Comparison of ENCODE assay signal across 18 cellular contexts in genomic region chr6:132648828-132649227, GRCh38. TPM values are rescaled to one million over a fixed set of nuclear protein-coding genes. Genes with fewer than 3 reads are reported as not detected.
A peak's percentile ranks its signal among the peaks of the same experiment; 100 is the strongest.
DNase-seq lines count a peak whose midpoint lies in the region; ATAC-seq and TF ChIP-seq lines count a peak whose summit lies in the region.
"Had no signal": no experiment of that assay in that cellular context is flagged by ENCODE, and none has a peak within 500 bp of the region (broad histone marks: within the 10 kb centered on the region; RNA-seq: fewer than 3 reads in every experiment).

No MANE protein-coding gene starts in this region.

- POLR2A ChIA-PET in PC-3 (lab: Charles Lee; ENCODE audit: unreplicated experiment), result no interaction called here

- H3K4me3 ChIP-seq in Loucy (ENCODE audit: low read length, poor library complexity, severe bottlenecking), result no peak overlapping the region
- no peak overlapping the region for H3K4me3 ChIP-seq in PC-3 (ENCODE audit: low read length)
- H3K4me3 ChIP-seq: A549 had no signal

- H3F3A ChIP-seq in Loucy (ENCODE audit: low read depth) (no peaks in the 10 kb centered on the region; the same call in 1 of the 2 replicates), PC-3 (ENCODE audit: low read length, unreplicated experiment) (no peaks in the 10 kb centered on the region)

- H2AFZ ChIP-seq in Loucy (ENCODE audit: low read length) (no peak overlapping the region), PC-3 (ENCODE audit: low read length) (no peak overlapping the region)

- TF ChIP-seq CTCF in 22Rv1 (IDR thresholded peaks at IDR 0.05) (no peak), Loucy (conservative IDR thresholded peaks at IDR 0.05; ENCODE audit: low read length) (no peak), PC-3 (conservative IDR thresholded peaks at IDR 0.05; ENCODE audit: low read depth, low read length) (no peak)

- DNase-seq in PC-3, result peak; percentile 5
- DNase-seq in fibroblast of peridontal ligament (ENCODE audit: extremely low read depth), result peak; percentile 29
- DNase-seq in NCI-H774 (lab: John Stamatoyannopoulos, UW), result no peak
- no peak for DNase-seq in amygdala (lab: John Stamatoyannopoulos, UW)
- no peak for DNase-seq in dedifferentiated amniotic fluid mesenchymal stem cell (ENCODE audit: extremely low spot score)
- DNase-seq in activated CD4-positive, CD25-positive, alpha-beta regulatory T cell (lab: John Stamatoyannopoulos, UW), result no peak
- DNase-seq: NCI-H1092; NCI-H1436; NCI-H2029; NCI-H2227 treated with DMSO at 0.1 percent for 48 hours; NCI-H510A; NK-92 treated with Interleukin-12 subunit alpha and Interleukin-12 subunit beta, amount 100 ng/mL, for 24 hours; SHP77 had no signal

- H3K27me3 ChIP-seq in Loucy (ENCODE audit: insufficient read depth, low read length, poor library complexity, severe bottlenecking) (no peaks in the 10 kb centered on the region), PC-3 (ENCODE audit: low read length) (no peaks in the 10 kb centered on the region)

- H3K4me2 ChIP-seq in Loucy (ENCODE audit: low read depth, low read length, poor library complexity, severe bottlenecking) (peak overlapping the region; percentile 53), PC-3 (ENCODE audit: low read length) (peak overlapping the region; percentile 10; the same call in 1 of the 2 replicates)
- H3K4me2 ChIP-seq: A549 had no signal

- CTCF ChIA-PET in PC-3 (lab: Charles Lee), result no interaction called here

- no peaks in the 10 kb centered on the region for H3K9me2 ChIP-seq in Loucy (replicated peaks; ENCODE audit: low read depth, low read length)
- H3K9me2 ChIP-seq in PC-3 (replicated peaks; ENCODE audit: low read length), result no peaks in the 10 kb centered on the region

- intact Hi-C loops in PC-3 (cut with micrococcal nuclease), result loop anchor here (2.0 kb wide), 1 partner anchor 38 kb away; no protein-coding TSS in a partner anchor

- H3K9ac ChIP-seq in Loucy (ENCODE audit: low read depth, low read length, poor library complexity, severe bottlenecking) (no peak overlapping the region), PC-3 (ENCODE audit: low read length) (no peak overlapping the region)

- H4K20me1 ChIP-seq in Loucy (ENCODE audit: insufficient read depth, low read length, poor library complexity, severe bottlenecking) (no peaks in the 10 kb centered on the region), PC-3 (ENCODE audit: low read length) (no peaks in the 10 kb centered on the region)

- H3K79me2 ChIP-seq in Loucy (ENCODE audit: insufficient read depth, low read length) (no peaks in the 10 kb centered on the region), PC-3 (ENCODE audit: low read length) (no peaks in the 10 kb centered on the region)

- ATAC-seq in PC-3, result no peak
- ATAC-seq: A549 had no signal

- H3K4me1 ChIP-seq in Loucy (ENCODE audit: insufficient read depth, low read length, poor library complexity, severe bottlenecking), result peaks cover 33% of the 10 kb centered on the region
- H3K4me1 ChIP-seq in PC-3 (ENCODE audit: insufficient read depth, low read length), result peaks cover 15% of the 10 kb centered on the region
- H3K4me1 ChIP-seq: A549 had no signal

- BruUV-seq in PC-3 (replicated peaks; lab: Mats Ljungman, UMichigan), result no TSS peak

- H3K9me3 ChIP-seq in Loucy (ENCODE audit: insufficient read depth, low read depth, low read length), result no peaks in the 10 kb centered on the region
- no peaks in the 10 kb centered on the region for H3K9me3 ChIP-seq in PC-3 (ENCODE audit: low read length)
- H3K9me3 ChIP-seq: A549 had no signal

- H3K27ac ChIP-seq in 22Rv1 (peak overlapping the region; percentile 16; the same call in 1 of the 2 replicates), PC-3 (ENCODE audit: low read length) (peak overlapping the region; percentile 9; the same call in 1 of the 2 replicates)
- H3K27ac ChIP-seq: A549 had no signal

- H3K36me3 ChIP-seq in Loucy (ENCODE audit: insufficient read depth, low read length) (no peaks in the 10 kb centered on the region), PC-3 (ENCODE audit: low read depth, low read length) (no peaks in the 10 kb centered on the region)

RNA-seq across cellular contexts. Expression of gene TAAR1, which starts 10.2 kb away (rescaled TPM):
- total RNA-seq in PC-3 (2014; rRNA removed), result not detected in 2 replicates
- total RNA-seq: B cell, H4 had no signal

RNA-seq across cellular contexts. Expression of gene TAAR2, which starts 24.8 kb away (rescaled TPM):
- not detected in 2 replicates for total RNA-seq in PC-3 (2014; rRNA removed)
- total RNA-seq: B cell, H4 had no signal

RNA-seq across cellular contexts. Expression of gene TAAR5, which starts 59.3 kb away (rescaled TPM):
- total RNA-seq in PC-3 (2014; rRNA removed), result not detected in 2 replicates
- total RNA-seq: B cell, H4 had no signal

Comparison
In these comparisons a context has a peak if more than half of its experiments do, and no peak if none do; other contexts are left out.
1. DNase-seq: peak in PC-3 (single experiment) and fibroblast of peridontal ligament (single experiment); none in NCI-H774 (single experiment), amygdala (0 of 56), dedifferentiated amniotic fluid mesenchymal stem cell (single experiment) and activated CD4-positive, CD25-positive, alpha-beta regulatory T cell (0 of 4).